ENCODE assay signal across 12 cellular contexts in genomic region chr4:76811604-76812412, GRCh38.
DNase-seq lines count a peak whose midpoint lies in the region; ATAC-seq and TF ChIP-seq lines count a peak whose summit lies in the region.
"Had no signal": no experiment of that assay in that cellular context is flagged by ENCODE, and none has a peak within 500 bp of the region (broad histone marks: within the 10 kb centered on the region; RNA-seq: fewer than 3 reads in every experiment).

No MANE protein-coding gene starts in this region.

- DNase-seq in Right ventricle myocardium inferior (ENCODE audit: missing footprints) (no peak), cardiac septum (ENCODE audit: low spot score) (no peak), fibroblast of lung (ENCODE audit: low read depth in 2 of 2) (peak; percentile 37 to 82), vagina (ENCODE audit: extremely low spot score in 2 of 2) (no peak)
- DNase-seq in stimulated activated naive CD4-positive, alpha-beta T cell treated with Interleukin-2 at 50 U/mL for 16 hours (lab: John Stamatoyannopoulos, UW), result no peak
- DNase-seq in activated CD8-positive, alpha-beta memory T cell treated with anti-CD3 and anti-CD28 coated beads for 24 hours, result no peak
- DNase-seq: PC-9; stimulated activated CD4-positive, alpha-beta T cell treated with anti-CD3 and anti-CD28 coated beads, Interleukin-4, amount 100 ng/mL, for 4 hours had no signal

- TF ChIP-seq CTCF in fibroblast of lung (conservative IDR thresholded peaks at IDR 0.05 in 1 of 2, IDR thresholded peaks at IDR 0.05 in 1 of 2; ENCODE audit: low read depth in 1 of 2, low read length in 2 of 2) (no peak), vagina (IDR thresholded peaks at IDR 0.05) (no peak)

- H3K4me1 ChIP-seq in fibroblast of lung (ENCODE audit: control insufficient read depth, extremely low read depth, insufficient read depth, low read length), result peaks cover 10% of the 10 kb centered on the region
- no peaks in the 10 kb centered on the region for H3K4me1 ChIP-seq in muscle layer of duodenum (ENCODE audit: control insufficient read depth in 1 of 2, insufficient read depth in 2 of 2, low read length in 2 of 2)
- H3K4me1 ChIP-seq in vagina, result peaks cover 10% of the 10 kb centered on the region
- H3K4me1 ChIP-seq: adrenal gland had no signal

- ATAC-seq in Right ventricle myocardium inferior (peak; percentile 75), GM18520 (IDR thresholded peaks at IDR 0.05; ENCODE audit: unreplicated experiment) (no peak)

- no peak overlapping the region for H3K4me3 ChIP-seq in fibroblast of lung (replicated peaks in 1 of 4; ENCODE audit: control extremely low read depth in 1 of 4, insufficient read depth in 1 of 4, low read depth in 3 of 4, low read length in 4 of 4)
- H3K4me3 ChIP-seq in muscle layer of duodenum (ENCODE audit: low read depth in 1 of 2, low read length in 2 of 2), result no peak overlapping the region
- no peak overlapping the region for H3K4me3 ChIP-seq in vagina
- H3K4me3 ChIP-seq: adrenal gland, PC-9 had no signal

- H2AFZ ChIP-seq in fibroblast of lung (ENCODE audit: low read length), result peak overlapping the region; percentile 30
- H2AFZ ChIP-seq: PC-9 had no signal

- H3K27me3 ChIP-seq in fibroblast of lung (ENCODE audit: control insufficient read depth, insufficient read depth, low read length), result no peaks in the 10 kb centered on the region
- no peaks in the 10 kb centered on the region for H3K27me3 ChIP-seq in muscle layer of duodenum (ENCODE audit: low read depth, low read length)
- H3K27me3 ChIP-seq in vagina, result no peaks in the 10 kb centered on the region
- H3K27me3 ChIP-seq: adrenal gland had no signal

- H3K9me3 ChIP-seq in fibroblast of lung (ENCODE audit: control insufficient read depth, insufficient read depth, low read depth, low read length) (no peaks in the 10 kb centered on the region), muscle layer of duodenum (ENCODE audit: control insufficient read depth in 1 of 2, low read length in 2 of 2) (peaks cover 2 to 3% of the 10 kb centered on the region in 2 donors), vagina (no peaks in the 10 kb centered on the region)
- H3K9me3 ChIP-seq: adrenal gland had no signal

- H3K27ac ChIP-seq in fibroblast of lung (ENCODE audit: insufficient read depth, low read length) (peak overlapping the region; percentile 9), muscle layer of duodenum (ENCODE audit: low read length) (peak overlapping the region; percentile 8), vagina (peak overlapping the region; percentile 38)
- H3K27ac ChIP-seq: 22Rv1, PC-9 had no signal

- H3K9ac ChIP-seq in fibroblast of lung (ENCODE audit: insufficient read depth, low read length), result peak overlapping the region; percentile 4

- H3K4me2 ChIP-seq in fibroblast of lung (ENCODE audit: extremely low read depth, insufficient read depth, low read length), result no peak overlapping the region
- H3K4me2 ChIP-seq: PC-9 had no signal

- no peaks in the 10 kb centered on the region for H3K79me2 ChIP-seq in fibroblast of lung (ENCODE audit: control insufficient read depth, insufficient read depth, low read length)

- intact Hi-C loops in Right ventricle myocardium inferior (cut with DNase I), result loop anchor here (10.0 kb wide), 1 partner anchor 133 kb away; the partner anchor contains the start of gene SEPTIN11
- intact Hi-C loops in cardiac septum (cut with DNase I), result no loop called here
- intact Hi-C loops in vagina (cut with DNase I), result no loop called here

- H4K20me1 ChIP-seq in fibroblast of lung (ENCODE audit: control insufficient read depth, extremely low read depth, insufficient read depth, low read length), result no peaks in the 10 kb centered on the region

- no peak for TF ChIP-seq POLR2A in vagina (IDR thresholded peaks at IDR 0.05)

- H3K36me3 ChIP-seq in fibroblast of lung (ENCODE audit: control insufficient read depth, insufficient read depth, low read length), result no peaks in the 10 kb centered on the region
- H3K36me3 ChIP-seq in muscle layer of duodenum (ENCODE audit: control insufficient read depth in 1 of 2, insufficient read depth in 2 of 2, low read length in 2 of 2), result no peaks in the 10 kb centered on the region
- no peaks in the 10 kb centered on the region for H3K36me3 ChIP-seq in vagina
- H3K36me3 ChIP-seq: adrenal gland had no signal

Comparison
In these comparisons a context has a peak if more than half of its experiments do, and no peak if none do; other contexts are left out.
1. DNase-seq: peak in fibroblast of lung (2 of 2); none in Right ventricle myocardium inferior (single experiment), cardiac septum (single experiment), vagina (0 of 2), stimulated activated naive CD4-positive, alpha-beta T cell treated with Interleukin-2 at 50 U/mL for 16 hours (single experiment) and activated CD8-positive, alpha-beta memory T cell treated with anti-CD3 and anti-CD28 coated beads for 24 hours (single experiment).
2. Peak in every context shown above with its lines, with median percentiles within 50 percentile points of each other: H3K27ac ChIP-seq.